ENCODE assay signal across 1 cellular context in the genomic region with DNA sequence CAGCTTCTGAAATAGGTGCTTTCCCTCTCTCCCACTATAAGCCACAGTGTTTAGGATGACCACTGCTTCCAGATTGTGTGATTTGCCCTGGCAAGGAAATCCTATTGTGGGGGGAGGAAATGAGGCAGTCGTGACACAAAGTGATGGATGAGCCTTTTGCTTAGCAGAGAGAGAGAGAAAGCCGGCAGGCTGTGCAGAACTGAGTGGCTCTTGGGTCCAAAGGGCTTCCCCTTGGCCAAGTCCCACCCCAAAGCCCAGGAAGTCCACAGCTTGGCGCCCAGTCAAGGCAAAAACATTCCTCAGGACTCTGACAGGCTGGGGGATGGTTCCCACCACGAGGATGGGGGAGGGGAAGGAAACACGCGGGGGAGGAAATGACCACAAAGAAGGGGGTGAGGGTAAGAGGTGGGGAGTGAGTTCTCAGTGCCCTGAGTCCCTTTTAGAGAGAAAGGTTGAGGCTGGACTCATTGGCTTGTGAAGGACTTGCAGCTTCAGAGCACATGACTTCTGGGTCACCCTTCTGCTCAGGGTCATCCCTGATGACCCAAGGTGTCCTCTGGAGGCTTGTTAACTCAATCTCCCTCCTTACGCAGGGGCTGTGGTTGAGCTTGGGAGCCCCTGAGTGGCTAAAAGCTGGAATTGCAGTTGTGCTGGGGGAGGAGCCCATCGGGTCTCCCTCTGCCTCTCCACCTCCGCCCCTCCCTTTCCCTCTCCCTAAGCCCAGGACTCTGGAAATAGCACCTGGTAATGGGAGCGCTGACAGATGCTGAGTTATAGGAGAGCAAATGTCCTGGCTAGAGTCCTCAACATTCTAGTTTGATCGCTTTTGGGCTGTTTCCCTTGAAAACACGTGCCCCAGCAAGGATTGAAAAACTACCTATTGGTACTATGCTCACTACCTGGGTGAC.
TF ChIP-seq lines count a peak whose summit lies in the region.

No MANE protein-coding gene starts in this region.

TF ChIP-seq in K562, 482 proteins besides CTCF, POLR2A, EP300 and RAD21 (continued from another document and continues in another):
- TF ChIP-seq, protein P1, sequence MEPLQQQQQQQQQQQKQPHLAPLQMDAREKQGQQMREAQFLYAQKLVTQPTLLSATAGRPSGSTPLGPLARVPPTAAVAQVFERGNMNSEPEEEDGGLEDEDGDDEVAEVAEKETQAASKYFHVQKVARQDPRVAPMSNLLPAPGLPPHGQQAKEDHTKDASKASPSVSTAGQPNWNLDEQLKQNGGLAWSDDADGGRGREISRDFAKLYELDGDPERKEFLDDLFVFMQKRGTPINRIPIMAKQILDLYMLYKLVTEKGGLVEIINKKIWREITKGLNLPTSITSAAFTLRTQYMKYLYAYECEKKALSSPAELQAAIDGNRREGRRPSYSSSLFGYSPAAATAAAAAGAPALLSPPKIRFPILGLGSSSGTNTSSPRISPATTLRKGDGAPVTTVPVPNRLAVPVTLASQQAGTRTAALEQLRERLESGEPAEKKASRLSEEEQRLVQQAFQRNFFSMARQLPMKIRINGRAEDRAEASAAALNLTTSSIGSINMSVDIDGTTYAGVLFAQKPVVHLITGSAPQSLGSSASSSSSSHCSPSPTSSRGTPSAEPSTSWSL (CRISPR knock-in tag; IDR thresholded peaks at IDR 0.05; ENCODE audit: borderline replicate concordance) = 0 out of 2 replicates have a peak, but pooled peaks have one; percentile 27
- TF ChIP-seq, protein P2, sequence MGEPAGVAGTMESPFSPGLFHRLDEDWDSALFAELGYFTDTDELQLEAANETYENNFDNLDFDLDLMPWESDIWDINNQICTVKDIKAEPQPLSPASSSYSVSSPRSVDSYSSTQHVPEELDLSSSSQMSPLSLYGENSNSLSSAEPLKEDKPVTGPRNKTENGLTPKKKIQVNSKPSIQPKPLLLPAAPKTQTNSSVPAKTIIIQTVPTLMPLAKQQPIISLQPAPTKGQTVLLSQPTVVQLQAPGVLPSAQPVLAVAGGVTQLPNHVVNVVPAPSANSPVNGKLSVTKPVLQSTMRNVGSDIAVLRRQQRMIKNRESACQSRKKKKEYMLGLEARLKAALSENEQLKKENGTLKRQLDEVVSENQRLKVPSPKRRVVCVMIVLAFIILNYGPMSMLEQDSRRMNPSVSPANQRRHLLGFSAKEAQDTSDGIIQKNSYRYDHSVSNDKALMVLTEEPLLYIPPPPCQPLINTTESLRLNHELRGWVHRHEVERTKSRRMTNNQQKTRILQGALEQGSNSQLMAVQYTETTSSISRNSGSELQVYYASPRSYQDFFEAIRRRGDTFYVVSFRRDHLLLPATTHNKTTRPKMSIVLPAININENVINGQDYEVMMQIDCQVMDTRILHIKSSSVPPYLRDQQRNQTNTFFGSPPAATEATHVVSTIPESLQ (CRISPR knock-in tag; IDR thresholded peaks at IDR 0.05) = no peak
- TF ChIP-seq CSDE1 (IDR thresholded peaks at IDR 0.05) = no peak
- TF ChIP-seq, protein P3, sequence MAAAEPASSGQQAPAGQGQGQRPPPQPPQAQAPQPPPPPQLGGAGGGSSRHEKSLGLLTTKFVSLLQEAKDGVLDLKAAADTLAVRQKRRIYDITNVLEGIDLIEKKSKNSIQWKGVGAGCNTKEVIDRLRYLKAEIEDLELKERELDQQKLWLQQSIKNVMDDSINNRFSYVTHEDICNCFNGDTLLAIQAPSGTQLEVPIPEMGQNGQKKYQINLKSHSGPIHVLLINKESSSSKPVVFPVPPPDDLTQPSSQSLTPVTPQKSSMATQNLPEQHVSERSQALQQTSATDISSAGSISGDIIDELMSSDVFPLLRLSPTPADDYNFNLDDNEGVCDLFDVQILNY (CRISPR knock-in tag; IDR thresholded peaks at IDR 0.05) = no peak
- TF ChIP-seq, protein P4, sequence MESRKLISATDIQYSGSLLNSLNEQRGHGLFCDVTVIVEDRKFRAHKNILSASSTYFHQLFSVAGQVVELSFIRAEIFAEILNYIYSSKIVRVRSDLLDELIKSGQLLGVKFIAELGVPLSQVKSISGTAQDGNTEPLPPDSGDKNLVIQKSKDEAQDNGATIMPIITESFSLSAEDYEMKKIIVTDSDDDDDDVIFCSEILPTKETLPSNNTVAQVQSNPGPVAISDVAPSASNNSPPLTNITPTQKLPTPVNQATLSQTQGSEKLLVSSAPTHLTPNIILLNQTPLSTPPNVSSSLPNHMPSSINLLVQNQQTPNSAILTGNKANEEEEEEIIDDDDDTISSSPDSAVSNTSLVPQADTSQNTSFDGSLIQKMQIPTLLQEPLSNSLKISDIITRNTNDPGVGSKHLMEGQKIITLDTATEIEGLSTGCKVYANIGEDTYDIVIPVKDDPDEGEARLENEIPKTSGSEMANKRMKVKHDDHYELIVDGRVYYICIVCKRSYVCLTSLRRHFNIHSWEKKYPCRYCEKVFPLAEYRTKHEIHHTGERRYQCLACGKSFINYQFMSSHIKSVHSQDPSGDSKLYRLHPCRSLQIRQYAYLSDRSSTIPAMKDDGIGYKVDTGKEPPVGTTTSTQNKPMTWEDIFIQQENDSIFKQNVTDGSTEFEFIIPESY (CRISPR knock-in tag; IDR thresholded peaks at IDR 0.05) = no peak
- TF ChIP-seq ZNF280B (CRISPR knock-in tag; IDR thresholded peaks at IDR 0.05) = no peak
- TF ChIP-seq ZNF311 (CRISPR knock-in tag; IDR thresholded peaks at IDR 0.05) = no peak
- TF ChIP-seq ZNF436 (CRISPR knock-in tag; IDR thresholded peaks at IDR 0.05) = no peak
- TF ChIP-seq RBM14 (IDR thresholded peaks at IDR 0.05; ENCODE audit: borderline replicate concordance, insufficient read depth, low read depth, low read length) = no peak
- TF ChIP-seq ARID3A (IDR thresholded peaks at IDR 0.05; ENCODE audit: borderline replicate concordance, low read depth, low read length) = no peak
- TF ChIP-seq NFXL1 (CRISPR knock-in tag; IDR thresholded peaks at IDR 0.05) = no peak
- TF ChIP-seq RBFOX2 (IDR thresholded peaks at IDR 0.05; ENCODE audit: low read depth, low read length) = no peak
- TF ChIP-seq, protein P5, sequence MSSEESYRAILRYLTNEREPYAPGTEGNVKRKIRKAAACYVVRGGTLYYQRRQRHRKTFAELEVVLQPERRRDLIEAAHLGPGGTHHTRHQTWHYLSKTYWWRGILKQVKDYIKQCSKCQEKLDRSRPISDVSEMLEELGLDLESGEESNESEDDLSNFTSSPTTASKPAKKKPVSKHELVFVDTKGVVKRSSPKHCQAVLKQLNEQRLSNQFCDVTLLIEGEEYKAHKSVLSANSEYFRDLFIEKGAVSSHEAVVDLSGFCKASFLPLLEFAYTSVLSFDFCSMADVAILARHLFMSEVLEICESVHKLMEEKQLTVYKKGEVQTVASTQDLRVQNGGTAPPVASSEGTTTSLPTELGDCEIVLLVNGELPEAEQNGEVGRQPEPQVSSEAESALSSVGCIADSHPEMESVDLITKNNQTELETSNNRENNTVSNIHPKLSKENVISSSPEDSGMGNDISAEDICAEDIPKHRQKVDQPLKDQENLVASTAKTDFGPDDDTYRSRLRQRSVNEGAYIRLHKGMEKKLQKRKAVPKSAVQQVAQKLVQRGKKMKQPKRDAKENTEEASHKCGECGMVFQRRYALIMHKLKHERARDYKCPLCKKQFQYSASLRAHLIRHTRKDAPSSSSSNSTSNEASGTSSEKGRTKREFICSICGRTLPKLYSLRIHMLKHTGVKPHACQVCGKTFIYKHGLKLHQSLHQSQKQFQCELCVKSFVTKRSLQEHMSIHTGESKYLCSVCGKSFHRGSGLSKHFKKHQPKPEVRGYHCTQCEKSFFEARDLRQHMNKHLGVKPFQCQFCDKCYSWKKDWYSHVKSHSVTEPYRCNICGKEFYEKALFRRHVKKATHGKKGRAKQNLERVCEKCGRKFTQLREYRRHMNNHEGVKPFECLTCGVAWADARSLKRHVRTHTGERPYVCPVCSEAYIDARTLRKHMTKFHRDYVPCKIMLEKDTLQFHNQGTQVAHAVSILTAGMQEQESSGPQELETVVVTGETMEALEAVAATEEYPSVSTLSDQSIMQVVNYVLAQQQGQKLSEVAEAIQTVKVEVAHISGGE (CRISPR knock-in tag; IDR thresholded peaks at IDR 0.05) = no peak
- TF ChIP-seq RNF219 (CRISPR knock-in tag; IDR thresholded peaks at IDR 0.05) = no peak
- peak; percentile 56; the same call in 1 of the 2 replicates for TF ChIP-seq MECOM (CRISPR knock-in tag; IDR thresholded peaks at IDR 0.05)
- peak; percentile 100 for TF ChIP-seq ESRRA (IDR thresholded peaks at IDR 0.05; ENCODE audit: borderline replicate concordance, low read depth)
- TF ChIP-seq C11orf30 (IDR thresholded peaks at IDR 0.05; ENCODE audit: low read depth) = no peak
- no peak for TF ChIP-seq GTF2F1 (IDR thresholded peaks at IDR 0.05; ENCODE audit: low read depth, low read length)
- no peak for TF ChIP-seq ZFP36 (IDR thresholded peaks at IDR 0.05; ENCODE audit: low read depth, low read length, partially characterized antibody)
- no peak for TF ChIP-seq FOXM1 (IDR thresholded peaks at IDR 0.05; ENCODE audit: low read depth)
- no peak for TF ChIP-seq FOXM1 (CRISPR knock-in tag; IDR thresholded peaks at IDR 0.05; ENCODE audit: low read depth)
- peak; percentile 83; the same call in 1 of the 2 replicates for TF ChIP-seq ZBTB7A (IDR thresholded peaks at IDR 0.05; ENCODE audit: borderline replicate concordance, control insufficient read depth, low read depth, low read length)
- no peak for TF ChIP-seq KAT2B (IDR thresholded peaks at IDR 0.05; ENCODE audit: low read depth, low read length)
- no peak for TF ChIP-seq ZFX (CRISPR knock-in tag; IDR thresholded peaks at IDR 0.05)
- TF ChIP-seq PML (IDR thresholded peaks at IDR 0.05; ENCODE audit: low read length) = no peak
- TF ChIP-seq, protein P6, sequence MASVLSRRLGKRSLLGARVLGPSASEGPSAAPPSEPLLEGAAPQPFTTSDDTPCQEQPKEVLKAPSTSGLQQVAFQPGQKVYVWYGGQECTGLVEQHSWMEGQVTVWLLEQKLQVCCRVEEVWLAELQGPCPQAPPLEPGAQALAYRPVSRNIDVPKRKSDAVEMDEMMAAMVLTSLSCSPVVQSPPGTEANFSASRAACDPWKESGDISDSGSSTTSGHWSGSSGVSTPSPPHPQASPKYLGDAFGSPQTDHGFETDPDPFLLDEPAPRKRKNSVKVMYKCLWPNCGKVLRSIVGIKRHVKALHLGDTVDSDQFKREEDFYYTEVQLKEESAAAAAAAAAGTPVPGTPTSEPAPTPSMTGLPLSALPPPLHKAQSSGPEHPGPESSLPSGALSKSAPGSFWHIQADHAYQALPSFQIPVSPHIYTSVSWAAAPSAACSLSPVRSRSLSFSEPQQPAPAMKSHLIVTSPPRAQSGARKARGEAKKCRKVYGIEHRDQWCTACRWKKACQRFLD (CRISPR knock-in tag; IDR thresholded peaks at IDR 0.05) = peak; percentile 83
- peak; percentile 50; the same call in 1 of the 2 replicates for TF ChIP-seq CBFB (CRISPR knock-in tag; IDR thresholded peaks at IDR 0.05)
- no peak for TF ChIP-seq ZBTB8A (IDR thresholded peaks at IDR 0.05; ENCODE audit: partially characterized antibody)
- TF ChIP-seq TCF15 (CRISPR knock-in tag; IDR thresholded peaks at IDR 0.05) = no peak
- TF ChIP-seq HSF4 (CRISPR knock-in tag; IDR thresholded peaks at IDR 0.05; ENCODE audit: borderline replicate concordance) = no peak
- 0 out of 2 replicates have a peak, but pooled peaks have one; percentile 38 for TF ChIP-seq SMARCC2 (IDR thresholded peaks at IDR 0.05; ENCODE audit: low read depth)
- no peak for TF ChIP-seq TGIF2 (CRISPR knock-in tag; IDR thresholded peaks at IDR 0.05)
- no peak for TF ChIP-seq SRF (CRISPR knock-in tag; IDR thresholded peaks at IDR 0.05)
- TF ChIP-seq, protein P7, sequence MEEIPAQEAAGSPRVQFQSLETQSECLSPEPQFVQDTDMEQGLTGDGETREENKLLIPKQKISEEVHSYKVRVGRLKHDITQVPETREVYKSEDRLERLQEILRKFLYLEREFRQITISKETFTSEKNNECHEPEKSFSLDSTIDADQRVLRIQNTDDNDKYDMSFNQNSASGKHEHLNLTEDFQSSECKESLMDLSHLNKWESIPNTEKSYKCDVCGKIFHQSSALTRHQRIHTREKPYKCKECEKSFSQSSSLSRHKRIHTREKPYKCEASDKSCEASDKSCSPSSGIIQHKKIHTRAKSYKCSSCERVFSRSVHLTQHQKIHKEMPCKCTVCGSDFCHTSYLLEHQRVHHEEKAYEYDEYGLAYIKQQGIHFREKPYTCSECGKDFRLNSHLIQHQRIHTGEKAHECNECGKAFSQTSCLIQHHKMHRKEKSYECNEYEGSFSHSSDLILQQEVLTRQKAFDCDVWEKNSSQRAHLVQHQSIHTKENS (CRISPR knock-in tag; IDR thresholded peaks at IDR 0.05) = no peak
- no peak for TF ChIP-seq NR3C1 (CRISPR knock-in tag; IDR thresholded peaks at IDR 0.05)
- TF ChIP-seq ZNF23 (CRISPR knock-in tag; IDR thresholded peaks at IDR 0.05) = no peak
